In the genomic region with DNA sequence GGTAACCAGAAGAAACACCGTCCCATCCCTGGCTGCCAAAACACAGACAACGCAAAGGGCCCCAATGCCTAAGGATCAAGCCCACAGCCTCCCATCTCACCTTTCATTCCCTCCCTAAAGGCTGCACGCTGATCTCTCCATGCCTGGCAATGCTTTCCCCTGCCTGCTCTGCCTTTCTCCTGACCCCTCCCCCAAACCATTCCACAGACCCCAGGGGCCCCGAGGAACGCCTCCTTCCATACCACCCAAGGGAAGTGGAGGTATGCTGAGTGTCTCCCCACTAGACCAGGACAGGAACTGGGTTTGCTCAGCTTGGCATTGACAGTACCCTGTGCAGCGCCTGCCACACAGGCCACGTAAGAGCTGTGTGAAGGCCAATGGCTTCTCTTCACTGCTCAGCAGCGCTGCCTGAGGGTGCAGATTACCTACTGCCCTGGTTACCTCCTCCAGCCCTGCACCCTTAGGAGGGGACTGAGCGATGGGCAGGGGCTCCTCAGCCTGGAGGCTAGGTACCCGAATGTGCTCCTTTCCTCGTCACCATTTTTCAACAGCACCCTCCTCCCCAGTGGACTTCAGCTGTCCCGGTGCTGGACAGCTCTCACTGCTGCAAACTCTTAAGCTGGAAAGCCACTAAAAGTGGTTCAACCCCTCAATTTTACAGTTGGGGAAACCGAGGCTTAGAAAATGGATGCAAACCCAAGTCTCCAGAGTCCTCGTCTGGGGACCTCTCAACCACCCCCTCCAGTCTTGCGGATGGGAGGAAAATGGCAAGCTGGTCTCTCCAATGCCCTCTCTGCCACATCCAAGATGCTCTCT, we compare ENCODE assay signal across 13 cellular contexts. TPM values are rescaled to one million over a fixed set of nuclear protein-coding genes. Genes with fewer than 3 reads are reported as not detected.
DNase-seq lines count a peak whose midpoint lies in the region; ATAC-seq, FAIRE-seq and TF ChIP-seq lines count a peak whose summit lies in the region.
"Had no signal": no experiment of that assay in that cellular context is flagged by ENCODE, and none has a peak within 500 bp of the region (broad histone marks: within the 10 kb centered on the region; RNA-seq: fewer than 3 reads in every experiment).

No MANE protein-coding gene starts in this region.

- no peak for ATAC-seq in CD4-positive, CD25-positive, alpha-beta regulatory T cell (ENCODE audit: low read depth in 2 of 2)
- ATAC-seq in GM12878 (no peak), omental fat pad (ENCODE audit: low FRiP score) (no peak)

- H3K27ac Mint-ChIP-seq in CD4-positive, CD25-positive, alpha-beta regulatory T cell = no peak overlapping the region
- peak overlapping the region in 2 of 3 donors; percentile 62 to 86 for H3K27ac Mint-ChIP-seq in IgD-negative memory B cell

- SMC1A ChIA-PET in GM12878 (lab: Charles Lee; ENCODE audit: uncharacterized antibody, unreplicated experiment) = interaction anchor here (0.5 to 1.0 kb wide), 2 partner anchors 106 to 107 kb away, joined by 3 to 4 read pairs; no protein-coding TSS in a partner anchor

- CTCF ChIA-PET in GM12878 (lab: Yijun Ruan, JAX) = interaction anchor here (1.9 to 10.9 kb wide), 4 partner anchors 20 to 104 kb away, joined by 4 to 492 read pairs (median 100); no protein-coding TSS in a partner anchor

- no peak overlapping the region for H2AFZ ChIP-seq in GM12878 (ENCODE audit: control insufficient read depth, low read depth, low read length)

- TF ChIP-seq CTCF in GM12878 (IDR thresholded peaks at IDR 0.05 in 2 of 3, conservative IDR thresholded peaks at IDR 0.05 in 1 of 3; ENCODE audit: control insufficient read depth in 2 of 3, extremely low read depth in 1 of 3, insufficient read depth in 1 of 3, low read depth in 3 of 3, low read length in 3 of 3) (no peak), liver (IDR thresholded peaks at IDR 0.05; ENCODE audit: low read depth, low read length, missing input control) (no peak), omental fat pad (IDR thresholded peaks at IDR 0.05) (no peak)

- H3K36me3 ChIP-seq in CD4-positive, CD25-positive, alpha-beta regulatory T cell (ENCODE audit: control insufficient read depth, insufficient read depth, low read length) = no peaks in the 10 kb centered on the region
- H3K36me3 ChIP-seq in GM12878 (ENCODE audit: control insufficient read depth in 2 of 2, insufficient read depth in 2 of 2, low read length in 1 of 2) (no peaks in the 10 kb centered on the region), liver (ENCODE audit: control insufficient read depth in 4 of 4, insufficient read depth in 3 of 4, low read depth in 1 of 4, low read length in 3 of 4) (no peaks in the 10 kb centered on the region)
- no peaks in the 10 kb centered on the region for H3K36me3 ChIP-seq in effector memory CD4-positive, alpha-beta T cell (ENCODE audit: control insufficient read depth, insufficient read depth, low read length)

- BruUV-seq in GM12878 (replicated peaks; lab: Mats Ljungman, UMichigan) = no TSS peak

- H3K27ac ChIP-seq in CD4-positive, CD25-positive, alpha-beta regulatory T cell (ENCODE audit: insufficient read depth, low read length, poor library complexity, severe bottlenecking) = no peak overlapping the region
- H3K27ac ChIP-seq in GM12878 (ENCODE audit: control insufficient read depth, insufficient read depth) (no peak overlapping the region), liver (ENCODE audit: low read depth in 1 of 2, low read length in 2 of 2) (peak overlapping the region in 1 of 2 donors; percentile 92)
- H3K27ac ChIP-seq in effector memory CD4-positive, alpha-beta T cell (ENCODE audit: insufficient read depth, low read length, poor library complexity, severe bottlenecking) = no peak overlapping the region

- in situ Hi-C loops in GM12878 (cut with MboI) = no loop called here

- H3K4me3 Mint-ChIP-seq in CD4-positive, CD25-positive, alpha-beta regulatory T cell = peak overlapping the region; percentile 41 to 78 (median 72)
- peak overlapping the region in 3 of 4 donors; percentile 37 to 86 (median 75) for H3K4me3 Mint-ChIP-seq in IgD-negative memory B cell

- RAD21 ChIA-PET in GM12878 (lab: Charles Lee; ENCODE audit: unreplicated experiment) = interaction anchor here (0.6 to 4.8 kb wide), 3 partner anchors 25 to 353 kb away, joined by 3 to 294 read pairs (median 130); no protein-coding TSS in a partner anchor

- FAIRE-seq in GM12878 (lab: Jason Lieb, UNC) = no peak
- FAIRE-seq: frontal cortex had no signal

- H3K9me3 Mint-ChIP-seq in CD4-positive, CD25-positive, alpha-beta regulatory T cell = no peaks in the 10 kb centered on the region
- H3K9me3 Mint-ChIP-seq in IgD-negative memory B cell = no peaks in the 10 kb centered on the region

- intact Hi-C loops in GM12878 (cut with micrococcal nuclease; ENCODE audit: unreplicated experiment) = no loop called here

- H3K36me3 Mint-ChIP-seq in CD4-positive, CD25-positive, alpha-beta regulatory T cell = no peaks in the 10 kb centered on the region
- no peaks in the 10 kb centered on the region for H3K36me3 Mint-ChIP-seq in IgD-negative memory B cell

- H3K4me3 ChIP-seq in CD4-positive, CD25-positive, alpha-beta regulatory T cell (ENCODE audit: low read depth, low read length) = no peak overlapping the region
- H3K4me3 ChIP-seq in GM12878 (no peak overlapping the region), liver (ENCODE audit: low read depth in 1 of 3, low read length in 3 of 3) (no peak overlapping the region)
- H3K4me3 ChIP-seq in effector memory CD4-positive, alpha-beta T cell (ENCODE audit: insufficient read depth, low read depth, low read length, poor library complexity, severe bottlenecking) = no peak overlapping the region

- TF ChIP-seq RAD21 in GM12878 (IDR thresholded peaks at IDR 0.05; ENCODE audit: insufficient read depth, low read depth, low read length) (no peak), liver (IDR thresholded peaks at IDR 0.05) (no peak)

- peaks cover 23% of the 10 kb centered on the region for H3K27me3 ChIP-seq in CD4-positive, CD25-positive, alpha-beta regulatory T cell (ENCODE audit: control insufficient read depth, insufficient read depth, low read length)
- peaks cover 28 to 29% of the 10 kb centered on the region in 2 experiments for H3K27me3 ChIP-seq in GM12878 (replicated peaks in 1 of 2; ENCODE audit: control insufficient read depth in 2 of 2, insufficient read depth in 2 of 2, low read length in 1 of 2)
- H3K27me3 ChIP-seq in liver (ENCODE audit: control insufficient read depth in 4 of 4, insufficient read depth in 4 of 4, low read length in 3 of 4) = peaks cover 0 to 3% (median 0%) of the 10 kb centered on the region in 4 donors
- H3K27me3 ChIP-seq in effector memory CD4-positive, alpha-beta T cell (replicated peaks; ENCODE audit: control insufficient read depth, insufficient read depth, low read length, poor library complexity, severe bottlenecking) = peaks cover 50% of the 10 kb centered on the region

- no peaks in the 10 kb centered on the region for H3K9me3 ChIP-seq in CD4-positive, CD25-positive, alpha-beta regulatory T cell (ENCODE audit: control insufficient read depth in 2 of 2, low read length in 2 of 2)
- H3K9me3 ChIP-seq in GM12878 (replicated peaks; ENCODE audit: control insufficient read depth, insufficient read depth, low read length) (no peaks in the 10 kb centered on the region), liver (ENCODE audit: control insufficient read depth in 4 of 4, low read length in 3 of 4) (no peaks in the 10 kb centered on the region)
- no peaks in the 10 kb centered on the region for H3K9me3 ChIP-seq in effector memory CD4-positive, alpha-beta T cell (ENCODE audit: control insufficient read depth, low read length)

- DNase-seq in CD4-positive, CD25-positive, alpha-beta regulatory T cell = peak in 2 of 3 donors; percentile 15 to 32
- DNase-seq in GM12878 (ENCODE audit: low read depth, low spot score) = no peak
- no peak for DNase-seq in effector memory CD4-positive, alpha-beta T cell
- DNase-seq in UCSD-AML1 (lab: John Stamatoyannopoulos, UW; ENCODE audit: unreplicated experiment) = no peak
- DNase-seq in omental fat pad (ENCODE audit: low spot score) = no peak
- DNase-seq in superior temporal gyrus (ENCODE audit: extremely low spot score) = no peak
- DNase-seq: activated gamma-delta T cell, EL, NCI-H2081 treated with DMSO at 0.1 percent for 48 hours, SW 1271 had no signal

- TF ChIP-seq POLR2A in GM12878 (IDR thresholded peaks at IDR 0.05; ENCODE audit: low read depth, low read length) = no peak

- no peak for TF ChIP-seq EP300 in GM12878 (IDR thresholded peaks at IDR 0.05; ENCODE audit: borderline replicate concordance in 1 of 2, control insufficient read depth in 1 of 2, low read depth in 2 of 2, low read length in 2 of 2)

- H3K9ac ChIP-seq in GM12878 (ENCODE audit: control insufficient read depth, insufficient read depth, low read length) (no peak overlapping the region), liver (ENCODE audit: low read depth in 1 of 2, low read length in 2 of 2) (no peak overlapping the region)

- POLR2A ChIA-PET in GM12878 (lab: Charles Lee) = interaction anchor here (1.6 to 2.8 kb wide), 3 partner anchors 11 to 109 kb away, joined by 3 to 15 read pairs (median 8); no protein-coding TSS in a partner anchor

- H3K27me3 Mint-ChIP-seq in CD4-positive, CD25-positive, alpha-beta regulatory T cell = peaks cover 70% of the 10 kb centered on the region
- peaks cover 25% of the 10 kb centered on the region for H3K27me3 Mint-ChIP-seq in IgD-negative memory B cell

- H3K4me1 Mint-ChIP-seq in CD4-positive, CD25-positive, alpha-beta regulatory T cell = peaks cover 0 to 51% (median 16%) of the 10 kb centered on the region in 4 donors
- peaks cover 0 to 10% (median 9%) of the 10 kb centered on the region in 3 donors for H3K4me1 Mint-ChIP-seq in IgD-negative memory B cell

- WGBS in GM12878 (ENCODE audit: insufficient coverage, insufficient replicate concordance, low lambda C conversion rate, missing lambda C conversion rate) = 18% methylated on average over 15 of the region's 15 CpGs
- 65% methylated on average over 15 of the region's 15 CpGs for WGBS in liver

- H3K4me1 ChIP-seq in CD4-positive, CD25-positive, alpha-beta regulatory T cell (ENCODE audit: control insufficient read depth, insufficient read depth, low read length, poor library complexity, severe bottlenecking) = peaks cover 38% of the 10 kb centered on the region
- H3K4me1 ChIP-seq in GM12878 (ENCODE audit: control insufficient read depth, insufficient read depth, low read length) (peaks cover 20% of the 10 kb centered on the region), liver (ENCODE audit: control insufficient read depth in 4 of 4, insufficient read depth in 4 of 4, low read length in 3 of 4) (peaks cover 15 to 44% (median 35%) of the 10 kb centered on the region in 4 donors)
- peaks cover 53% of the 10 kb centered on the region for H3K4me1 ChIP-seq in effector memory CD4-positive, alpha-beta T cell (ENCODE audit: control insufficient read depth, insufficient read depth, low read length, poor library complexity, severe bottlenecking)

- H4K20me1 ChIP-seq in GM12878 (ENCODE audit: control insufficient read depth, insufficient read depth) = no peaks in the 10 kb centered on the region

- no peak overlapping the region for H3K4me2 ChIP-seq in GM12878 (ENCODE audit: control insufficient read depth, insufficient read depth)

- H3K79me2 ChIP-seq in GM12878 (ENCODE audit: control insufficient read depth, insufficient read depth, low read length) = no peaks in the 10 kb centered on the region

RNA-seq across cellular contexts. Expression of a gene that starts 45.0 kb away (rescaled TPM):
- total RNA-seq in CD4-positive, CD25-positive, alpha-beta regulatory T cell = not detected
- polyA plus RNA-seq in CD4-positive, CD25-positive, alpha-beta regulatory T cell = not detected
- polyA plus RNA-seq in IgD-negative memory B cell = not detected
- 2.3 and 3.6 TPM in 2 replicates for total RNA-seq in GM12878 (2013; cell fraction: nucleolus; rRNA removed)
- under 0.01 TPM in 1 of 2 replicates, not detected in the other for total RNA-seq in GM12878 (2014; rRNA removed)
- total RNA-seq in GM12878 (2014; rRNA removed; fragmentation: Illumina TruSeq; extraction: Trizol) = 0.09 and 0.14 TPM in 2 replicates
- total RNA-seq in GM12878 (2021) = 0.74 and 0.85 TPM in 2 replicates
- 0.09 TPM for polyA plus RNA-seq in GM12878 (2011; ENCODE audit: low read depth)
- 0.17 and 0.53 TPM in 2 replicates for polyA plus RNA-seq in GM12878 (2011; rRNA removed)
- 0.55 and 0.74 TPM in 2 replicates for polyA plus RNA-seq in GM12878 (2011; cell fraction: cytosol; rRNA removed)
- polyA plus RNA-seq in GM12878 (2011; cell fraction: nucleus; rRNA removed) = 5.0 and 6.2 TPM in 2 replicates
- polyA plus RNA-seq in GM12878 (2012) = 0.88 and 1.4 TPM in 2 replicates
- polyA plus RNA-seq in GM12878 (2014; fragmentation: Illumina TruSeq; extraction: Trizol) = 0.25 TPM in 1 of 2 replicates, not detected in the other
- not detected for polyA plus RNA-seq in GM12878 (2014; fragmentation: Nextera tagmentation; extraction: Ambion mirVana)
- 0.20 and 0.74 TPM in 2 replicates for polyA plus RNA-seq in GM12878 (2014; rRNA removed)
- polyA plus RNA-seq in GM12878 (2016; fragmentation: Nextera tagmentation; extraction: Ambion mirVana) = under 1 TPM in 1 of 2 experiments, not detected in 1; 0.19 TPM
- polyA minus RNA-seq in GM12878 (2011; rRNA and poly(A)+ RNA removed) = 0.37 and 1.5 TPM in 2 replicates
- 1.2 and 1.5 TPM in 2 replicates for polyA minus RNA-seq in GM12878 (2011; cell fraction: cytosol; rRNA and poly(A)+ RNA removed)
- polyA minus RNA-seq in GM12878 (2011; cell fraction: nucleus; rRNA and poly(A)+ RNA removed) = 0.96 and 1.2 TPM in 2 replicates
- total RNA-seq in liver = 1 to 10 TPM in 1 of 2 donors, under 1 TPM in 1; 0.05 to 3.2 TPM
- polyA plus RNA-seq in liver = 1 to 10 TPM; 2.2 to 5.3 TPM
- 1 to 10 TPM; 1.2 to 5.6 (median 2.7) TPM for total RNA-seq in omental fat pad

Comparison
In these comparisons a context has a peak if more than half of its experiments do, and no peak if none do; other contexts are left out.
1. DNase-seq: peak in CD4-positive, CD25-positive, alpha-beta regulatory T cell (2 of 3); none in GM12878 (single experiment), effector memory CD4-positive, alpha-beta T cell (0 of 3), UCSD-AML1 (single experiment), omental fat pad (single experiment) and superior temporal gyrus (single experiment).
2. H3K27ac Mint-ChIP-seq: peak in IgD-negative memory B cell (2 of 3); none in CD4-positive, CD25-positive, alpha-beta regulatory T cell (0 of 3).